Comparison of ENCODE assay signal across 1 cellular context in genomic region chr17:69267219-69267618, GRCh38.
TF ChIP-seq lines count a peak whose summit lies in the region.

No MANE protein-coding gene starts in this region.

TF ChIP-seq in A549, 52 proteins besides CTCF, POLR2A, EP300 and RAD21 (continued from another document):
- no peak for TF ChIP-seq RNF2 (IDR thresholded peaks at IDR 0.05; ENCODE audit: borderline replicate concordance, low read depth)
- TF ChIP-seq KDM1A (IDR thresholded peaks at IDR 0.05; ENCODE audit: low read depth) = no peak
- TF ChIP-seq SMC3 (IDR thresholded peaks at IDR 0.05) = no peak
- TF ChIP-seq ZFP36 (IDR thresholded peaks at IDR 0.05; ENCODE audit: borderline replicate concordance, partially characterized antibody) = no peak
- no peak for TF ChIP-seq HOXB13 (CRISPR knock-in tag; IDR thresholded peaks at IDR 0.05; ENCODE audit: low read depth)
- TF ChIP-seq HMGXB4 (CRISPR knock-in tag; IDR thresholded peaks at IDR 0.05; ENCODE audit: borderline replicate concordance) = no peak
TF ChIP-seq in A549: peak in this region for 0.
